Comparison of ENCODE assay signal across 8 cellular contexts in genomic region chr6:32933661-32934085, GRCh38. TPM values are rescaled to one million over a fixed set of nuclear protein-coding genes. Genes with fewer than 3 reads are reported as not detected.
A peak's percentile ranks its signal among the peaks of the same experiment; 100 is the strongest.
DNase-seq lines count a peak whose midpoint lies in the region; ATAC-seq, FAIRE-seq and TF ChIP-seq lines count a peak whose summit lies in the region.

No MANE protein-coding gene starts in this region.

- no peaks in the 10 kb centered on the region for H3K4me1 Mint-ChIP-seq in H9
- H3K4me1 Mint-ChIP-seq in activated CD8-positive, alpha-beta memory T cell treated with anti-CD3 and anti-CD28 coated beads, Interleukin-2, amount 10 ng/mL, durations not matched to agents 7 days and 5 days: peaks cover 23% of the 10 kb centered on the region

- H3K9me3 ChIP-seq in H9 (ENCODE audit: control insufficient read depth, low read depth, low read length): no peaks in the 10 kb centered on the region
- no peaks in the 10 kb centered on the region for H3K9me3 ChIP-seq in endothelial cell of umbilical vein (replicated peaks; ENCODE audit: control insufficient read depth, insufficient read depth, low read length)

- H3K27me3 ChIP-seq in H9 (ENCODE audit: insufficient read depth, low read length): no peaks in the 10 kb centered on the region
- peaks cover 41 to 73% of the 10 kb centered on the region in 2 experiments for H3K27me3 ChIP-seq in endothelial cell of umbilical vein (ENCODE audit: control insufficient read depth in 2 of 2, insufficient read depth in 2 of 2, low read length in 2 of 2)

- no peaks in the 10 kb centered on the region for H3K9me3 Mint-ChIP-seq in H9
- no peaks in the 10 kb centered on the region for H3K9me3 Mint-ChIP-seq in activated CD8-positive, alpha-beta memory T cell treated with anti-CD3 and anti-CD28 coated beads, Interleukin-2, amount 10 ng/mL, durations not matched to agents 7 days and 5 days (ENCODE audit: low read depth)

- H4K20me1 ChIP-seq in H9 (ENCODE audit: control insufficient read depth, insufficient read depth, insufficient read length): peaks cover 2% of the 10 kb centered on the region
- H4K20me1 ChIP-seq in endothelial cell of umbilical vein (replicated peaks; ENCODE audit: control insufficient read depth, extremely low read depth, insufficient read depth, low read length): no peaks in the 10 kb centered on the region

- TF ChIP-seq CTCF in H9 (conservative IDR thresholded peaks at IDR 0.05) (peak; percentile 88), endothelial cell of umbilical vein (IDR thresholded peaks at IDR 0.05; ENCODE audit: extremely low read depth in 1 of 2, insufficient read depth in 1 of 2, low read depth in 1 of 2, low read length in 2 of 2) (peak; percentile 73)

- H3K4me1 ChIP-seq in H9 (ENCODE audit: insufficient read depth, low read length) (no peaks in the 10 kb centered on the region), endothelial cell of umbilical vein (ENCODE audit: control insufficient read depth, extremely low read depth, insufficient read depth, low read length) (no peaks in the 10 kb centered on the region)

- no peak overlapping the region for H3K4me2 ChIP-seq in H9 (ENCODE audit: insufficient read depth, insufficient read length, low read length)
- no peak overlapping the region for H3K4me2 ChIP-seq in endothelial cell of umbilical vein (ENCODE audit: insufficient read depth, low read length)

- no peak overlapping the region for H2AK5ac ChIP-seq in H9 (ENCODE audit: insufficient read length, low read length)

- H3K56ac ChIP-seq in H9 (ENCODE audit: insufficient read length, low read depth, low read length): no peak overlapping the region

- H2AFZ ChIP-seq in H9 (ENCODE audit: low read length): no peak overlapping the region
- no peak overlapping the region for H2AFZ ChIP-seq in endothelial cell of umbilical vein (ENCODE audit: low read depth, low read length)

- no peak overlapping the region for H2BK5ac ChIP-seq in H9 (ENCODE audit: insufficient read length, low read length)

- dilution Hi-C loops in endothelial cell of umbilical vein (cut with MboI; ENCODE audit: extremely low pct_ligation_motif_present, low sequenced_read_pairs): no loop called here

- H3K4ac ChIP-seq in H9 (ENCODE audit: low read depth, low read length): no peak overlapping the region

- H3K23ac ChIP-seq in H9 (ENCODE audit: insufficient read length, low read depth, low read length): no peak overlapping the region

- intact Hi-C loops in endothelial cell of umbilical vein (cut with micrococcal nuclease): loop anchor here (1.0 to 5.0 kb wide), 4 partner anchors 14 to 51 kb away; no protein-coding TSS in a partner anchor

- no peak overlapping the region for H3K14ac ChIP-seq in H9 (ENCODE audit: insufficient read depth, low read length)

- H2BK20ac ChIP-seq in H9 (ENCODE audit: low read depth, low read length, poor library complexity, severe bottlenecking): no peak overlapping the region

- no peak overlapping the region for H3K18ac ChIP-seq in H9 (ENCODE audit: insufficient read length, low read depth, low read length)

- H3K4me3 Mint-ChIP-seq in H9: no peak overlapping the region
- H3K4me3 Mint-ChIP-seq in activated CD8-positive, alpha-beta memory T cell treated with anti-CD3 and anti-CD28 coated beads, Interleukin-2, amount 10 ng/mL, durations not matched to agents 7 days and 5 days: no peak overlapping the region

- no peak overlapping the region for H4K8ac ChIP-seq in H9 (replicated peaks; ENCODE audit: insufficient read length, low read depth, low read length)

- H3K36me3 Mint-ChIP-seq in H9 (ENCODE audit: insufficient read depth in 1 of 3, low read depth in 3 of 3): no peaks in the 10 kb centered on the region
- H3K36me3 Mint-ChIP-seq in activated CD8-positive, alpha-beta memory T cell treated with anti-CD3 and anti-CD28 coated beads, Interleukin-2, amount 10 ng/mL, durations not matched to agents 7 days and 5 days: peaks cover 13% of the 10 kb centered on the region

- no peak overlapping the region for H2BK120ac ChIP-seq in H9 (ENCODE audit: low read depth, low read length, poor library complexity, severe bottlenecking)

- no peaks in the 10 kb centered on the region for H3K79me2 ChIP-seq in H9 (ENCODE audit: insufficient read depth, low read length)
- H3K79me2 ChIP-seq in endothelial cell of umbilical vein (ENCODE audit: control insufficient read depth, insufficient read depth, low read length): no peaks in the 10 kb centered on the region

- no peak for TF ChIP-seq POLR2A in endothelial cell of umbilical vein (IDR thresholded peaks at IDR 0.05; ENCODE audit: low read depth, low read length)

- no peak overlapping the region for H3K9ac ChIP-seq in H9 (ENCODE audit: extremely low read depth, insufficient read length, low read length)
- H3K9ac ChIP-seq in endothelial cell of umbilical vein (replicated peaks; ENCODE audit: extremely low read depth, insufficient read depth, low read length): no peak overlapping the region

- H3K27me3 Mint-ChIP-seq in H9 (ENCODE audit: low read depth): peaks cover 25% of the 10 kb centered on the region
- no peaks in the 10 kb centered on the region for H3K27me3 Mint-ChIP-seq in activated CD8-positive, alpha-beta memory T cell treated with anti-CD3 and anti-CD28 coated beads, Interleukin-2, amount 10 ng/mL, durations not matched to agents 7 days and 5 days

- CTCF ChIA-PET in activated CD8-positive, alpha-beta memory T cell treated with anti-CD3 and anti-CD28 coated beads, Interleukin-2, amount 10 ng/mL, durations not matched to agents 7 days and 5 days (lab: Charles Lee): interaction anchor here (0.6 to 5.0 kb wide), 45 partner anchors 9 to 1744 kb away, joined by 3 to 129 read pairs (median 6); partner anchors contain the start of genes BRD2, HLA-DMA, PSMB9 and TAP1
- CTCF ChIA-PET in endothelial cell of umbilical vein (lab: Charles Lee): interaction anchor here (0.6 to 8.5 kb wide), 64 partner anchors 9 to 532 kb away, joined by 3 to 580 read pairs (median 5); partner anchors contain the start of genes BRD2, HLA-DMA, HLA-DOA and HLA-DPB1

- WGBS in H9 (ENCODE audit: extremely low coverage, insufficient read length, low lambda C conversion rate): no CpG with 5 or more reads among the region's 3 CpGs

- H4K5ac ChIP-seq in H9 (ENCODE audit: insufficient read length, low read depth, low read length): no peak overlapping the region

- POLR2A ChIA-PET in endothelial cell of umbilical vein (lab: Charles Lee): interaction anchor here (0.6 to 3.6 kb wide), 3 partner anchors 20 to 51 kb away, joined by 4 to 30 read pairs (median 7); no protein-coding TSS in a partner anchor

- peak; percentile 67 to 71 for DNase-seq in AML-193 (lab: John Stamatoyannopoulos, UW)
- peak; percentile 66 for DNase-seq in H9
- peak; percentile 17 to 53 for DNase-seq in NOMO-1 (lab: John Stamatoyannopoulos, UW; ENCODE audit: unreplicated experiment in 2 of 2)
- DNase-seq in activated CD8-positive, alpha-beta memory T cell treated with anti-CD3 and anti-CD28 coated beads, Interleukin-2, amount 10 ng/mL, durations not matched to agents 7 days and 5 days: peak; percentile 83
- DNase-seq in endothelial cell of umbilical vein (ENCODE audit: low read depth, low spot score): peak; percentile 76
- DNase-seq in mucosa of gallbladder (ENCODE audit: low spot score): peak; percentile 81
- DNase-seq in stimulated activated CD8-positive, alpha-beta memory T cell treated with anti-CD3 and anti-CD28 coated beads, Interleukin-4, amount 100 ng/mL, for 48 hours: peak; percentile 88

- H4K91ac ChIP-seq in H9 (ENCODE audit: insufficient read length, low read depth, low read length): no peak overlapping the region

- peak; percentile 67 for ATAC-seq in activated CD8-positive, alpha-beta memory T cell treated with anti-CD3 and anti-CD28 coated beads, Interleukin-2, amount 10 ng/mL, durations not matched to agents 7 days and 5 days
- ATAC-seq in HG02763 (IDR thresholded peaks at IDR 0.05; ENCODE audit: unreplicated experiment): no peak

- no peak overlapping the region for H3T11ph ChIP-seq in H9 (ENCODE audit: low read length)

- no peak overlapping the region for H3K4me3 ChIP-seq in endothelial cell of umbilical vein (replicated peaks in 1 of 3; ENCODE audit: insufficient read depth in 1 of 3, low read depth in 1 of 3, low read length in 3 of 3)

- peak; percentile 84 for FAIRE-seq in endothelial cell of umbilical vein (lab: Jason Lieb, UNC)

- no peaks in the 10 kb centered on the region for H3K9me1 ChIP-seq in endothelial cell of umbilical vein (replicated peaks; ENCODE audit: control insufficient read depth, extremely low read depth, insufficient read depth, low read length)

- H2BK15ac ChIP-seq in H9 (ENCODE audit: low read depth, low read length): no peak overlapping the region

- H3K27ac ChIP-seq in H9 (ENCODE audit: insufficient read length, low read depth, low read length): no peak overlapping the region
- H3K27ac ChIP-seq in endothelial cell of umbilical vein (ENCODE audit: insufficient read depth, low read depth, low read length): no peak overlapping the region

- no peaks in the 10 kb centered on the region for H3K36me3 ChIP-seq in endothelial cell of umbilical vein (ENCODE audit: control insufficient read depth in 2 of 2, extremely low read depth in 1 of 2, insufficient read depth in 2 of 2, low read length in 2 of 2)

- H3K23me2 ChIP-seq in H9 (ENCODE audit: insufficient read length, low read depth, low read length, poor library complexity, severe bottlenecking): no peaks in the 10 kb centered on the region

- H2BK12ac ChIP-seq in H9 (ENCODE audit: insufficient read length, low read depth, low read length): no peak overlapping the region

- no TSS peak for BruUV-seq in endothelial cell of umbilical vein (replicated peaks; lab: Mats Ljungman, UMichigan)

- H3K27ac Mint-ChIP-seq in H9: no peak overlapping the region
- no peak overlapping the region for H3K27ac Mint-ChIP-seq in activated CD8-positive, alpha-beta memory T cell treated with anti-CD3 and anti-CD28 coated beads, Interleukin-2, amount 10 ng/mL, durations not matched to agents 7 days and 5 days

- no peaks in the 10 kb centered on the region for H3K79me1 ChIP-seq in H9 (ENCODE audit: insufficient read depth, low read depth, low read length, poor library complexity, severe bottlenecking)

RNA-seq across cellular contexts. Expression of gene HLA-DMB, which starts 7.2 kb away (rescaled TPM):
- total RNA-seq in H9 (2021) (1.5 and 1.7 TPM in 2 replicates), endothelial cell of umbilical vein (0.39 TPM in 1 of 2 replicates, not detected in the other), mucosa of gallbladder (43.2 TPM)
- 10 to 100 TPM; 22.7 to 31.2 TPM for total RNA-seq in activated CD8-positive, alpha-beta memory T cell treated with anti-CD3 and anti-CD28 coated beads, Interleukin-2, amount 10 ng/mL, durations not matched to agents 7 days and 5 days
- polyA plus RNA-seq in endothelial cell of umbilical vein: 0.75 and 1.1 TPM in 2 replicates
- polyA plus RNA-seq in endothelial cell of umbilical vein (2011; cell fraction: cytosol; rRNA removed): 0.71 and 0.87 TPM in 2 replicates
- polyA plus RNA-seq in endothelial cell of umbilical vein (2011; cell fraction: nucleus; rRNA removed): 1.2 and 1.3 TPM in 2 replicates
- polyA plus RNA-seq in endothelial cell of umbilical vein (2012): 0.16 and 0.27 TPM in 2 replicates
- 0.34 and 0.45 TPM in 2 replicates for polyA minus RNA-seq in endothelial cell of umbilical vein
- polyA minus RNA-seq in endothelial cell of umbilical vein (2011; cell fraction: cytosol; rRNA and poly(A)+ RNA removed): not detected
- 0.72 TPM in 1 of 2 replicates, not detected in the other for polyA minus RNA-seq in endothelial cell of umbilical vein (2011; cell fraction: nucleus; rRNA and poly(A)+ RNA removed)

RNA-seq across cellular contexts. Expression of gene HLA-DMA, which starts 19.2 kb away (rescaled TPM):
- total RNA-seq in H9 (2021) (6.6 and 7.5 TPM in 2 replicates), endothelial cell of umbilical vein (0.53 and 1.2 TPM in 2 replicates), mucosa of gallbladder (68.2 TPM)
- total RNA-seq in activated CD8-positive, alpha-beta memory T cell treated with anti-CD3 and anti-CD28 coated beads, Interleukin-2, amount 10 ng/mL, durations not matched to agents 7 days and 5 days: 10 to 100 TPM; 57.9 to 60.9 TPM
- polyA plus RNA-seq in endothelial cell of umbilical vein: 7.7 and 10.9 TPM in 2 replicates
- polyA plus RNA-seq in endothelial cell of umbilical vein (2011; cell fraction: cytosol; rRNA removed): 3.0 and 3.7 TPM in 2 replicates
- 11.6 and 14.0 TPM in 2 replicates for polyA plus RNA-seq in endothelial cell of umbilical vein (2011; cell fraction: nucleus; rRNA removed)
- 0.84 and 1.6 TPM in 2 replicates for polyA plus RNA-seq in endothelial cell of umbilical vein (2012)
- 5.4 and 5.5 TPM in 2 replicates for polyA minus RNA-seq in endothelial cell of umbilical vein
- polyA minus RNA-seq in endothelial cell of umbilical vein (2011; cell fraction: cytosol; rRNA and poly(A)+ RNA removed): 1.2 TPM
- polyA minus RNA-seq in endothelial cell of umbilical vein (2011; cell fraction: nucleus; rRNA and poly(A)+ RNA removed): 3.9 and 4.0 TPM in 2 replicates

RNA-seq across cellular contexts. Expression of gene BRD2, which starts 34.7 kb away (rescaled TPM):
- total RNA-seq in H9 (2021): 244 and 252 TPM in 2 replicates
- 100 to 1,000 TPM; 309 to 336 TPM for total RNA-seq in activated CD8-positive, alpha-beta memory T cell treated with anti-CD3 and anti-CD28 coated beads, Interleukin-2, amount 10 ng/mL, durations not matched to agents 7 days and 5 days
- 187 and 197 TPM in 2 replicates for total RNA-seq in endothelial cell of umbilical vein
- polyA plus RNA-seq in endothelial cell of umbilical vein: 114 and 131 TPM in 2 replicates
- 127 and 138 TPM in 2 replicates for polyA plus RNA-seq in endothelial cell of umbilical vein (2011; cell fraction: cytosol; rRNA removed)
- polyA plus RNA-seq in endothelial cell of umbilical vein (2011; cell fraction: nucleus; rRNA removed): 486 and 501 TPM in 2 replicates
- polyA plus RNA-seq in endothelial cell of umbilical vein (2012): 101 and 133 TPM in 2 replicates
- 110 and 118 TPM in 2 replicates for polyA minus RNA-seq in endothelial cell of umbilical vein
- 64.9 TPM for polyA minus RNA-seq in endothelial cell of umbilical vein (2011; cell fraction: cytosol; rRNA and poly(A)+ RNA removed)
- 159 and 195 TPM in 2 replicates for polyA minus RNA-seq in endothelial cell of umbilical vein (2011; cell fraction: nucleus; rRNA and poly(A)+ RNA removed)
- 150 TPM for total RNA-seq in mucosa of gallbladder

Comparison
In these comparisons a context has a peak if more than half of its experiments do, and no peak if none do; other contexts are left out.
1. DNase-seq: peak in every context shown above with its lines; median percentile 88 in stimulated activated CD8-positive, alpha-beta memory T cell treated with anti-CD3 and anti-CD28 coated beads, Interleukin-4, amount 100 ng/mL, for 48 hours; 83 in activated CD8-positive, alpha-beta memory T cell treated with anti-CD3 and anti-CD28 coated beads, Interleukin-2, amount 10 ng/mL, durations not matched to agents 7 days and 5 days; 81 in mucosa of gallbladder; 76 in endothelial cell of umbilical vein; 69 in AML-193; 66 in H9; 35 in NOMO-1.